In the genomic region with DNA sequence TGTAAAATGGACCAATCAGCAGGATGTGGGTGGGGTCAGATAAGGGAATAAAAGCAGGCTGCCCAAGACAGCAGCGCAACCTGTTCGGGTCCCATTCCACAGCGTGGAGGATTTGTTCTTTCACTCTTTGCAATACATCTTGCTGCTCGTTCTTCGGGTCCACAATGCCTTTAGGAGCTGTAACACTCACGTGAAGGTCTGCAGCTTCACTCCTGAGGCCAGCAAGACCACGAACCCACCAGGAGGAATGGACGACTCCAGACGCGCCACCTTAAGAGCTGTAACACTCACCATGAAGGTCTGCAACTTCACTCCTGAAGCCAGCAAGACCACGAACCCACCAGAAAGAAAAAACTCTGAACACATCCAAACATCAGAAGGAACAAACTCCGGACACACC, we compare ENCODE assay signal across 3 cellular contexts.
A peak's percentile ranks its signal among the peaks of the same experiment; 100 is the strongest.
DNase-seq lines count a peak whose midpoint lies in the region; ATAC-seq, FAIRE-seq and TF ChIP-seq lines count a peak whose summit lies in the region.
"Not testable (repeated sequence)": the region's sequence is repeated elsewhere in the genome, so short reads cannot be mapped to it uniquely, and the experiment has no call there.

No MANE protein-coding gene starts in this region.

- not testable (repeated sequence) for H3K9me1 ChIP-seq in K562 (ENCODE audit: control insufficient read depth, insufficient read depth, low read length)

- not testable (repeated sequence) for H3K36me3 ChIP-seq in K562 (ENCODE audit: control insufficient read depth, insufficient read depth, low read length)

- peaks cover 20% of the 10 kb centered on the region for H3K9me3 ChIP-seq in K562 (replicated peaks; ENCODE audit: control insufficient read depth, insufficient read depth, low read depth, low read length)

- DNase-seq in HTR-8/SVneo (ENCODE audit: insufficient read length, low spot score); K562 (ENCODE audit: extremely low read depth in 1 of 4, low spot score in 3 of 4): not testable (repeated sequence)
- DNase-seq in mesenteric fat pad (ENCODE audit: low spot score): peak; percentile 57

- not testable (repeated sequence) for ATAC-seq in K562

- H3K4me2 ChIP-seq in K562 (ENCODE audit: insufficient read depth, low read length): not testable (repeated sequence)

- POLR2A ChIA-PET in K562 (lab: Yijun Ruan, JAX): not testable (repeated sequence)

- not testable (repeated sequence) for H3K4me3 ChIP-seq in K562

- TF ChIP-seq POLR2A in K562 (conservative IDR thresholded peaks at IDR 0.05): not testable (repeated sequence)

- H3K4me1 ChIP-seq in K562 (replicated peaks in 1 of 2; ENCODE audit: control insufficient read depth in 2 of 2, insufficient read depth in 2 of 2, low read length in 2 of 2): peaks cover 8 to 17% of the 10 kb centered on the region in 2 experiments; a peak in 4 of 5 replicates

- intact Hi-C loops in K562 (cut with micrococcal nuclease): loop anchor here (5.0 kb wide), 1 partner anchor 397 kb away; the partner anchor contains the start of gene HSP90AA1

- not testable (repeated sequence) for TF ChIP-seq EP300 in K562 (IDR thresholded peaks at IDR 0.05; ENCODE audit: low read length)

- not testable (repeated sequence) for H3K27me3 ChIP-seq in K562 (ENCODE audit: control insufficient read depth in 2 of 2, insufficient read depth in 2 of 2, low read length in 2 of 2)

- H4K20me1 ChIP-seq in K562 (replicated peaks; ENCODE audit: control insufficient read depth, insufficient read depth, low read length): not testable (repeated sequence)

- in situ Hi-C loops in K562 (cut with MboI): not testable (repeated sequence)

- 91% methylated on average over 7 of the region's 12 CpGs for WGBS in K562 (ENCODE audit: insufficient coverage, low coverage, missing lambda C conversion rate)

- not testable (repeated sequence) for TF ChIP-seq RAD21 in K562 (CRISPR knock-in tag; conservative IDR thresholded peaks at IDR 0.05 in 1 of 2, IDR thresholded peaks at IDR 0.05 in 1 of 2)

- not testable (repeated sequence) for BruUV-seq in K562 (replicated peaks; lab: Mats Ljungman, UMichigan)

- H2AFZ ChIP-seq in K562 (ENCODE audit: low read depth, low read length): not testable (repeated sequence)

- not testable (repeated sequence) for H3K79me2 ChIP-seq in K562 (ENCODE audit: control insufficient read depth, insufficient read depth, low read length)

- CTCF ChIA-PET in K562 (lab: Yijun Ruan, JAX; ENCODE audit: low intra/inter-chr PET ratio): not testable (repeated sequence)

- FAIRE-seq in HTR-8/SVneo (lab: Jason Lieb, UNC): peak; percentile 55
- FAIRE-seq in K562 (lab: Jason Lieb, UNC): not testable (repeated sequence)

- not testable (repeated sequence) for H3K9ac ChIP-seq in K562 (ENCODE audit: insufficient read depth in 1 of 2, low read depth in 2 of 2, low read length in 2 of 2)

- not testable (repeated sequence) for H3K27ac ChIP-seq in K562 (ENCODE audit: extremely low read depth, low read depth, low read length)

- TF ChIP-seq CTCF in K562 (IDR thresholded peaks at IDR 0.05 in 2 of 3, conservative IDR thresholded peaks at IDR 0.05 in 1 of 3; ENCODE audit: insufficient read depth in 2 of 3, low read depth in 1 of 3, low read length in 3 of 3): not testable (repeated sequence)

TF ChIP-seq in K562, 482 proteins besides CTCF, POLR2A, EP300 and RAD21:
- TF ChIP-seq NFYB (IDR thresholded peaks at IDR 0.05; ENCODE audit: extremely low read depth, insufficient read length): peak; percentile 63
